8 cellular contexts compared by ENCODE assay signal in the genomic region with DNA sequence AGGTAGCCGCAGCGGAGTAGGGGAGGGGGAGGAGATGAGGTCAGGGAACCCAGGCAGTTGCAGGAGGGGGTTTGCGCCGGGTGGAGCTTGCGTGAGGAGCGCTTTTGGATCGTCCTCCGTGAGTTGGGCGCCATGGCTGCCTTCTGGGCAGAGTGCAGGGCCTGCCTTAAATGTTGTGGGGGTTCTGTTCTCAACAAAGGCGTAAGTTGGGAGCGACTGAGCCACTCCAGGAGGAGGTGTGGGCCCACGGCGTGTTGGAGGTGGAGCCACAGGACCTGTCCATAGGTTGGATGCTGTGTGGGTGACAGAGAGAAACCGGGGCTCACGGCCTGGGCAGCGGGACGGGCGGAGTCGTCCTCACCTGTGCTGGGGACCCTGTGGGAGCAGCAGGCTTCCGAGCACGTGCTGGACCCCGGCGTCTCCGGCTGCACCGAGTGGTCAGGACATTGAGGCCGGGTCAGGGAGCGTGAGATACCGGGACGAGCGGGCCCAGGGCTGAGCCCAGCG. TPM values are rescaled to one million over a fixed set of nuclear protein-coding genes. Genes with fewer than 3 reads are reported as not detected.
DNase-seq lines count a peak whose midpoint lies in the region; ATAC-seq and TF ChIP-seq lines count a peak whose summit lies in the region.

No MANE protein-coding gene starts in this region.

- no peak overlapping the region for H3K27ac ChIP-seq in AG04450 (ENCODE audit: low read depth, low read length)
- H3K27ac ChIP-seq in OCI-LY3 (ENCODE audit: low read length), result no peak overlapping the region
- H3K27ac ChIP-seq in breast epithelium, result peak overlapping the region; percentile 61 to 80
- H3K27ac ChIP-seq in mesenchymal stem cell (ENCODE audit: low read length, poor library complexity, severe bottlenecking), result no peak overlapping the region
- H3K27ac ChIP-seq in tibial nerve, result peak overlapping the region in 2 of 4 donors; percentile 86 to 87

- H3K36me3 ChIP-seq in OCI-LY3 (replicated peaks; ENCODE audit: low read depth, low read length), result peaks cover 3% of the 10 kb centered on the region
- H3K36me3 ChIP-seq in breast epithelium, result no peaks in the 10 kb centered on the region
- peaks cover 0 to 27% of the 10 kb centered on the region in 2 experiments for H3K36me3 ChIP-seq in mesenchymal stem cell (ENCODE audit: control insufficient read depth in 1 of 2, insufficient read depth in 2 of 2, low read depth in 1 of 2, low read length in 2 of 2)
- H3K36me3 ChIP-seq in tibial nerve, result peaks cover 0 to 17% (median 0%) of the 10 kb centered on the region in 3 donors

- no peak for TF ChIP-seq POLR2A in breast epithelium (IDR thresholded peaks at IDR 0.05)
- TF ChIP-seq POLR2A in tibial nerve (IDR thresholded peaks at IDR 0.05), result no peak

- H3K4me3 ChIP-seq in AG04450 (ENCODE audit: low read depth, low read length) (peak overlapping the region; percentile 57), OCI-LY3 (ENCODE audit: low read length) (peak overlapping the region; percentile 85), breast epithelium (peak overlapping the region; percentile 68 to 97 (median 72)), mesenchymal stem cell (ENCODE audit: insufficient read depth in 1 of 2, low read depth in 1 of 2, low read length in 2 of 2) (peak overlapping the region in 1 of 2 experiments; percentile 75), tibial nerve (peak overlapping the region; percentile 53 to 90 (median 70))

- peaks cover 9% of the 10 kb centered on the region for H3K79me1 ChIP-seq in mesenchymal stem cell (replicated peaks; ENCODE audit: low read length, poor library complexity, severe bottlenecking)

- no peak for TF ChIP-seq CTCF in AG04450 (IDR thresholded peaks at IDR 0.05; ENCODE audit: low read depth, low read length)
- no peak for TF ChIP-seq CTCF in OCI-LY3 (IDR thresholded peaks at IDR 0.05; ENCODE audit: low read depth, low read length)
- no peak for TF ChIP-seq CTCF in breast epithelium (IDR thresholded peaks at IDR 0.05)
- no peak for TF ChIP-seq CTCF in tibial nerve (IDR thresholded peaks at IDR 0.05)

- H3K27me3 ChIP-seq in AG04450 (ENCODE audit: control insufficient read depth, insufficient read depth, low read length), result peaks cover 27% of the 10 kb centered on the region
- peaks cover 9% of the 10 kb centered on the region; the same call in 1 of the 2 replicates for H3K27me3 ChIP-seq in OCI-LY3 (ENCODE audit: low read depth, low read length)
- H3K27me3 ChIP-seq in breast epithelium, result peaks cover 0 to 18% of the 10 kb centered on the region in 2 donors
- H3K27me3 ChIP-seq in mesenchymal stem cell (ENCODE audit: control insufficient read depth in 1 of 2, insufficient read depth in 1 of 2, low read length in 2 of 2), result peaks cover 11 to 48% of the 10 kb centered on the region in 2 experiments
- peaks cover 0 to 30% of the 10 kb centered on the region in 2 donors for H3K27me3 ChIP-seq in tibial nerve

- no peak overlapping the region for H4K91ac ChIP-seq in mesenchymal stem cell (ENCODE audit: low read length)

- DNase-seq in AG04450 (ENCODE audit: low read depth, low spot score) (no peak), breast epithelium (ENCODE audit: low spot score in 2 of 2) (peak in 1 of 2 donors; percentile 49), mesenchymal stem cell (no peak), tibial nerve (ENCODE audit: low spot score in 2 of 2) (no peak)

- peak overlapping the region; percentile 33 for H2BK15ac ChIP-seq in mesenchymal stem cell (ENCODE audit: low read depth, poor library complexity, severe bottlenecking)

- H3K4me1 ChIP-seq in OCI-LY3 (ENCODE audit: low read length) (peaks cover 12% of the 10 kb centered on the region), breast epithelium (peaks cover 0 to 5% of the 10 kb centered on the region in 2 donors), mesenchymal stem cell (ENCODE audit: control insufficient read depth, insufficient read depth, low read depth, low read length) (peaks cover 33% of the 10 kb centered on the region), tibial nerve (peaks cover 0 to 22% (median 15%) of the 10 kb centered on the region in 4 donors)

- no peak overlapping the region for H4K8ac ChIP-seq in mesenchymal stem cell (ENCODE audit: low read length)

- peak overlapping the region in 1 of 2 experiments; percentile 67 for H3K23ac ChIP-seq in mesenchymal stem cell (ENCODE audit: low read length in 2 of 2)

- no peak overlapping the region for H2AK5ac ChIP-seq in mesenchymal stem cell (ENCODE audit: low read length, severe bottlenecking)

- CTCF ChIA-PET in AG04450 (lab: Charles Lee), result no interaction called here

- H3K9me3 ChIP-seq in AG04450 (ENCODE audit: control insufficient read depth, insufficient read depth, low read length) (no peaks in the 10 kb centered on the region; the same call in 1 of the 2 replicates), OCI-LY3 (ENCODE audit: insufficient read depth, low read length) (no peaks in the 10 kb centered on the region), breast epithelium (no peaks in the 10 kb centered on the region), mesenchymal stem cell (ENCODE audit: control insufficient read depth, low read length) (no peaks in the 10 kb centered on the region), tibial nerve (no peaks in the 10 kb centered on the region)

- intact Hi-C loops in breast epithelium (cut with DNase I; ENCODE audit: low total_unique reads), result loop anchor here (2.0 kb wide), 1 partner anchor 35 kb away; no protein-coding TSS in a partner anchor

- no peak overlapping the region for H2BK5ac ChIP-seq in mesenchymal stem cell (ENCODE audit: low read depth, low read length, poor library complexity, severe bottlenecking)

- no peak overlapping the region for H2AFZ ChIP-seq in OCI-LY3 (ENCODE audit: low read depth, low read length)
- no peak overlapping the region for H2AFZ ChIP-seq in mesenchymal stem cell (ENCODE audit: low read depth, low read length)

- H3K4me2 ChIP-seq in OCI-LY3 (ENCODE audit: low read length) (peak overlapping the region; percentile 87), mesenchymal stem cell (ENCODE audit: low read length, poor library complexity, severe bottlenecking) (peak overlapping the region; percentile 84)

- H2BK12ac ChIP-seq in mesenchymal stem cell (ENCODE audit: low read length in 2 of 2), result peak overlapping the region in 1 of 2 experiments; percentile 15

- TF ChIP-seq EP300 in tibial nerve (IDR thresholded peaks at IDR 0.05), result no peak

- H4K20me1 ChIP-seq in OCI-LY3 (ENCODE audit: insufficient read depth, low read length), result no peaks in the 10 kb centered on the region

- H3K4ac ChIP-seq in mesenchymal stem cell (ENCODE audit: low read depth in 1 of 2, low read length in 2 of 2), result no peak overlapping the region

- H3K18ac ChIP-seq in mesenchymal stem cell (ENCODE audit: low read depth in 1 of 2, low read length in 2 of 2), result peak overlapping the region in 1 of 2 experiments; percentile 18

- ATAC-seq in HG02571 (IDR thresholded peaks at IDR 0.05; ENCODE audit: unreplicated experiment) (no peak), HG03097 (IDR thresholded peaks at IDR 0.05; ENCODE audit: low FRiP score, unreplicated experiment) (no peak), GM21526 (IDR thresholded peaks at IDR 0.05; ENCODE audit: low FRiP score, unreplicated experiment) (no peak)

- peak overlapping the region in 1 of 2 experiments; percentile 41 for H3K14ac ChIP-seq in mesenchymal stem cell (ENCODE audit: low read length in 2 of 2)

- 51% methylated on average over 31 of the region's 31 CpGs for WGBS in mesenchymal stem cell
- 40 to 47% methylated on average over 31 of the region's 31 CpGs for WGBS in tibial nerve, 2 donors

- POLR2A ChIA-PET in AG04450 (lab: Yijun Ruan, JAX), result no interaction called here

- peak overlapping the region; percentile 76; the same call in 1 of the 2 replicates for H3K9ac ChIP-seq in OCI-LY3 (ENCODE audit: low read length)
- H3K9ac ChIP-seq in mesenchymal stem cell (ENCODE audit: low read length), result peak overlapping the region; percentile 53

- no peaks in the 10 kb centered on the region; the same call in 1 of the 2 replicates for H3K79me2 ChIP-seq in OCI-LY3 (ENCODE audit: low read length)

- no peak overlapping the region for H2BK120ac ChIP-seq in mesenchymal stem cell (ENCODE audit: low read depth, low read length)

RNA-seq across cellular contexts. Expression of a gene that starts 1.1 kb away (rescaled TPM):
- polyA plus RNA-seq in AG04450 (2011; rRNA removed), result 4.0 and 5.2 TPM in 2 replicates
- polyA minus RNA-seq in AG04450 (2011; rRNA and poly(A)+ RNA removed), result 1.9 and 2.6 TPM in 2 replicates
- total RNA-seq in breast epithelium (10 to 100 TPM; 13.0 to 63.9 (median 37.3) TPM), tibial nerve (100 to 1,000 TPM in 1 of 4 donors, 10 to 100 TPM in 3; 43.7 to 166 (median 55.6) TPM)
- 35.9 TPM for polyA plus RNA-seq in mesenchymal stem cell (2013, experiment 1 of 2)
- 33.3 TPM for polyA plus RNA-seq in mesenchymal stem cell (2013, experiment 2 of 2)

RNA-seq across cellular contexts. Expression of a gene that starts 9.7 kb away (rescaled TPM):
- not detected in 2 replicates for polyA plus RNA-seq in AG04450 (2011; rRNA removed)
- polyA minus RNA-seq in AG04450 (2011; rRNA and poly(A)+ RNA removed), result not detected in 2 replicates
- total RNA-seq in breast epithelium, result 1 to 10 TPM in 2 of 3 donors, under 1 TPM in 1; 0.59 to 3.7 (median 2.0) TPM
- not detected for polyA plus RNA-seq in mesenchymal stem cell (2013, experiment 1 of 2)
- not detected for polyA plus RNA-seq in mesenchymal stem cell (2013, experiment 2 of 2)
- 1 to 10 TPM; 1.0 to 3.3 (median 1.7) TPM for total RNA-seq in tibial nerve

RNA-seq across cellular contexts. Expression of a gene that starts 11.5 kb away (rescaled TPM):
- not detected in 2 replicates for polyA plus RNA-seq in AG04450 (2011; rRNA removed)
- polyA minus RNA-seq in AG04450 (2011; rRNA and poly(A)+ RNA removed), result not detected in 2 replicates
- total RNA-seq in breast epithelium (not detected), tibial nerve (not detected)
- not detected for polyA plus RNA-seq in mesenchymal stem cell (2013, experiment 1 of 2)
- polyA plus RNA-seq in mesenchymal stem cell (2013, experiment 2 of 2), result not detected

RNA-seq across cellular contexts. Expression of a gene that starts 19.7 kb away (rescaled TPM):
- 219 and 367 TPM in 2 replicates for polyA plus RNA-seq in AG04450 (2011; rRNA removed)
- 189 and 258 TPM in 2 replicates for polyA minus RNA-seq in AG04450 (2011; rRNA and poly(A)+ RNA removed)
- total RNA-seq in breast epithelium (100 to 1,000 TPM in 2 of 3 donors, 10 to 100 TPM in 1; 81.4 to 404 (median 129) TPM), tibial nerve (100 to 1,000 TPM; 258 to 624 (median 292) TPM)
- 1,548 TPM for polyA plus RNA-seq in mesenchymal stem cell (2013, experiment 1 of 2)
- 1,588 TPM for polyA plus RNA-seq in mesenchymal stem cell (2013, experiment 2 of 2)

RNA-seq across cellular contexts. Expression of a gene that starts 26.0 kb away (rescaled TPM):
- 62.1 and 81.6 TPM in 2 replicates for polyA plus RNA-seq in AG04450 (2011; rRNA removed)
- polyA minus RNA-seq in AG04450 (2011; rRNA and poly(A)+ RNA removed), result 50.6 and 68.9 TPM in 2 replicates
- total RNA-seq in breast epithelium, result 100 to 1,000 TPM; 129 to 321 (median 142) TPM
- polyA plus RNA-seq in mesenchymal stem cell (2013, experiment 1 of 2), result 395 TPM
- polyA plus RNA-seq in mesenchymal stem cell (2013, experiment 2 of 2), result 368 TPM
- 100 to 1,000 TPM; 216 to 431 (median 256) TPM for total RNA-seq in tibial nerve

Comparison
In these comparisons a context has a peak if more than half of its experiments do, and no peak if none do; other contexts are left out.
1. H3K27ac ChIP-seq: peak in breast epithelium (2 of 2); none in AG04450 (single experiment), OCI-LY3 (single experiment) and mesenchymal stem cell (single experiment).